In the genomic region with DNA sequence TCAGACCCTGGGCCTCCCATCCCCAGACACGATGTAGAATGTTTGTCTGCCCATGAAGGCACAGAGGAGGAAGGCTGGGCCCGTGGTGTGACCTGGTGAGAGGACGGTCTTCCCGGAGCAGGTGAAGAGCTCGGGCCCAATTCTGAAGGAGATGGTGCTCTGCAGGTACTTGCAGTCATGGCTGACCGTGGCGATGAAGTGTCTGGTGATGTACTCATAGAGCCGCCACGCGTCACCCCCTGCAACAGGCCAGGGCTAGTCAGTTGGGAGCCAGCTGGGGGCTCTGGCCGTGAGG, we compare ENCODE assay signal across 1 cellular context.
TF ChIP-seq lines count a peak whose summit lies in the region.

No MANE protein-coding gene starts in this region.

TF ChIP-seq in IMR-90, 13 proteins besides CTCF, POLR2A, EP300 and RAD21:
- TF ChIP-seq MAZ (IDR thresholded peaks at IDR 0.05; ENCODE audit: borderline replicate concordance, low read depth, low read length) (no peak), RFX5 (IDR thresholded peaks at IDR 0.05; ENCODE audit: low read depth, low read length) (no peak), MAFK (IDR thresholded peaks at IDR 0.05; ENCODE audit: low read depth, low read length) (no peak), FOS (IDR thresholded peaks at IDR 0.05; ENCODE audit: low read depth, low read length) (no peak), CEBPB (IDR thresholded peaks at IDR 0.05; ENCODE audit: low read depth, low read length) (no peak), SMC3 (IDR thresholded peaks at IDR 0.05; ENCODE audit: low read depth, low read length) (no peak), NFE2L2 (IDR thresholded peaks at IDR 0.05; ENCODE audit: low read depth, low read length) (no peak), MXI1 (IDR thresholded peaks at IDR 0.05; ENCODE audit: borderline replicate concordance, low read depth, low read length) (no peak), BHLHE40 (IDR thresholded peaks at IDR 0.05; ENCODE audit: low read depth, low read length) (no peak), RCOR1 (IDR thresholded peaks at IDR 0.05; ENCODE audit: insufficient replicate concordance, low read length) (no peak), CHD1 (IDR thresholded peaks at IDR 0.05; ENCODE audit: low read depth, low read length) (no peak)
- TF ChIP-seq, protein P1, sequence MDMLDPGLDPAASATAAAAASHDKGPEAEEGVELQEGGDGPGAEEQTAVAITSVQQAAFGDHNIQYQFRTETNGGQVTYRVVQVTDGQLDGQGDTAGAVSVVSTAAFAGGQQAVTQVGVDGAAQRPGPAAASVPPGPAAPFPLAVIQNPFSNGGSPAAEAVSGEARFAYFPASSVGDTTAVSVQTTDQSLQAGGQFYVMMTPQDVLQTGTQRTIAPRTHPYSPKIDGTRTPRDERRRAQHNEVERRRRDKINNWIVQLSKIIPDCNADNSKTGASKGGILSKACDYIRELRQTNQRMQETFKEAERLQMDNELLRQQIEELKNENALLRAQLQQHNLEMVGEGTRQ (IDR thresholded peaks at IDR 0.05; ENCODE audit: low read depth, low read length), result no peak
- TF ChIP-seq, protein P2, sequence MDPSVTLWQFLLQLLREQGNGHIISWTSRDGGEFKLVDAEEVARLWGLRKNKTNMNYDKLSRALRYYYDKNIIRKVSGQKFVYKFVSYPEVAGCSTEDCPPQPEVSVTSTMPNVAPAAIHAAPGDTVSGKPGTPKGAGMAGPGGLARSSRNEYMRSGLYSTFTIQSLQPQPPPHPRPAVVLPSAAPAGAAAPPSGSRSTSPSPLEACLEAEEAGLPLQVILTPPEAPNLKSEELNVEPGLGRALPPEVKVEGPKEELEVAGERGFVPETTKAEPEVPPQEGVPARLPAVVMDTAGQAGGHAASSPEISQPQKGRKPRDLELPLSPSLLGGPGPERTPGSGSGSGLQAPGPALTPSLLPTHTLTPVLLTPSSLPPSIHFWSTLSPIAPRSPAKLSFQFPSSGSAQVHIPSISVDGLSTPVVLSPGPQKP (IDR thresholded peaks at IDR 0.05; ENCODE audit: borderline replicate concordance, low read depth, low read length), result no peak
